Comparison of ENCODE assay signal across 13 cellular contexts in genomic region chr20:31815408-31816188, GRCh38. TPM values are rescaled to one million over a fixed set of nuclear protein-coding genes. Genes with fewer than 3 reads are reported as not detected.
DNase-seq lines count a peak whose midpoint lies in the region; ATAC-seq and TF ChIP-seq lines count a peak whose summit lies in the region.
"Had no signal": no experiment of that assay in that cellular context is flagged by ENCODE, and none has a peak within 500 bp of the region (broad histone marks: within the 10 kb centered on the region; RNA-seq: fewer than 3 reads in every experiment).

No MANE protein-coding gene starts in this region.

- no peak overlapping the region for H3K14ac ChIP-seq in neuronal stem cell (ENCODE audit: low read length)

- H3K9ac ChIP-seq in endodermal cell (ENCODE audit: extremely low read depth, low read length, poor library complexity, severe bottlenecking) (no peak overlapping the region), neuronal stem cell (ENCODE audit: low read depth, low read length, poor library complexity) (no peak overlapping the region)

- H3K23ac ChIP-seq in neuronal stem cell (ENCODE audit: low read depth, low read length, poor library complexity) = no peak overlapping the region

- no peaks in the 10 kb centered on the region for H3K36me3 ChIP-seq in endodermal cell (ENCODE audit: control insufficient read depth, insufficient read depth, low read length)
- H3K36me3 ChIP-seq in neuronal stem cell (replicated peaks in 1 of 2; ENCODE audit: control insufficient read depth in 2 of 2, insufficient read depth in 2 of 2, low read length in 2 of 2) = no peaks in the 10 kb centered on the region

- no peak overlapping the region for H4K8ac ChIP-seq in neuronal stem cell (ENCODE audit: low read depth, low read length)

- H3K9me3 Mint-ChIP-seq in endodermal cell = no peaks in the 10 kb centered on the region

- H3K27me3 ChIP-seq in endodermal cell (ENCODE audit: control insufficient read depth, insufficient read depth, low read length, poor library complexity, severe bottlenecking) (no peaks in the 10 kb centered on the region), neuronal stem cell (ENCODE audit: control insufficient read depth in 3 of 3, insufficient read depth in 3 of 3, low read depth in 1 of 3, low read length in 3 of 3) (no peaks in the 10 kb centered on the region)

- no peaks in the 10 kb centered on the region for H3K79me1 ChIP-seq in neuronal stem cell (ENCODE audit: low read depth, low read length)

- H3K18ac ChIP-seq in neuronal stem cell (ENCODE audit: low read length) = no peak overlapping the region

- no peak overlapping the region for H2BK12ac ChIP-seq in neuronal stem cell (ENCODE audit: low read length)

- ATAC-seq in HG03045 (IDR thresholded peaks at IDR 0.05; ENCODE audit: unreplicated experiment) (no peak), GM21381 (IDR thresholded peaks at IDR 0.05; ENCODE audit: unreplicated experiment) (no peak)

- H3K4ac ChIP-seq in neuronal stem cell (ENCODE audit: low read length) = no peak overlapping the region

- no peak overlapping the region for H3K4me3 ChIP-seq in LNCaP clone FGC (ENCODE audit: low read depth, low read length)
- H3K4me3 ChIP-seq in endodermal cell (ENCODE audit: low read length) = no peak overlapping the region
- H3K4me3 ChIP-seq in neuronal stem cell (ENCODE audit: low read length in 2 of 2) = no peak overlapping the region

- H2BK15ac ChIP-seq in neuronal stem cell (ENCODE audit: low read length) = no peak overlapping the region

- peak overlapping the region; percentile 4 for H4K91ac ChIP-seq in neuronal stem cell (ENCODE audit: low read depth, low read length, poor library complexity)

- H3K4me3 Mint-ChIP-seq in endodermal cell = no peak overlapping the region

- peak overlapping the region; percentile 17 for H2AFZ ChIP-seq in neuronal stem cell (ENCODE audit: low read length)

- TF ChIP-seq CTCF in LNCaP clone FGC (IDR thresholded peaks at IDR 0.05; ENCODE audit: control insufficient read depth, extremely low read depth, insufficient read depth) (no peak), endodermal cell (conservative IDR thresholded peaks at IDR 0.05) (no peak)

- H3K36me3 Mint-ChIP-seq in endodermal cell (ENCODE audit: low read depth) = no peaks in the 10 kb centered on the region

- peaks cover 10% of the 10 kb centered on the region for H3K4me1 Mint-ChIP-seq in endodermal cell

- H3K9me3 ChIP-seq in endodermal cell (ENCODE audit: control insufficient read depth, low read length) (no peaks in the 10 kb centered on the region), neuronal stem cell (replicated peaks in 1 of 2; ENCODE audit: control insufficient read depth in 2 of 2, insufficient read depth in 1 of 2, low read depth in 1 of 2, low read length in 2 of 2) (no peaks in the 10 kb centered on the region)

- WGBS in endodermal cell (ENCODE audit: insufficient coverage in 1 of 2, insufficient read length in 1 of 2), 2 experiments = 76 to 77% methylated on average over 8 to 9 of the region's 9 CpGs
- no CpG with 5 or more reads among the region's 9 CpGs for WGBS in neuronal stem cell (ENCODE audit: extremely low coverage in 2 of 2, insufficient read length in 2 of 2, insufficient replicate concordance in 1 of 2), 2 donors

- no peak overlapping the region for H2BK5ac ChIP-seq in neuronal stem cell (ENCODE audit: low read length)

- H3K27me3 Mint-ChIP-seq in endodermal cell (ENCODE audit: insufficient read depth) = no peaks in the 10 kb centered on the region

- H3K4me1 ChIP-seq in endodermal cell (ENCODE audit: control insufficient read depth, insufficient read depth, low read length) (peaks cover 11% of the 10 kb centered on the region), neuronal stem cell (ENCODE audit: control insufficient read depth in 2 of 2, insufficient read depth in 1 of 2, low read depth in 1 of 2, low read length in 2 of 2) (peaks cover 0 to 5% of the 10 kb centered on the region in 2 donors)

- H3K27ac Mint-ChIP-seq in endodermal cell = peak overlapping the region; percentile 41

- peak overlapping the region; percentile 15 for H2AK5ac ChIP-seq in neuronal stem cell (ENCODE audit: low read depth, low read length)

- no peak overlapping the region for H3K27ac ChIP-seq in endodermal cell (ENCODE audit: low read depth, low read length)
- no peak overlapping the region for H3K27ac ChIP-seq in neuronal stem cell (replicated peaks; ENCODE audit: low read length)
- H3K27ac ChIP-seq: HL-60 had no signal

- no peak overlapping the region for H3K4me2 ChIP-seq in neuronal stem cell (ENCODE audit: insufficient read depth, low read length, poor library complexity, severe bottlenecking)

- DNase-seq in NCI-H1105 treated with DMSO at 0.1 percent for 48 hours (lab: John Stamatoyannopoulos, UW) (peak; percentile 22), NCI-H1105 (lab: John Stamatoyannopoulos, UW) (no peak), LNCaP clone FGC (ENCODE audit: low read depth) (peak; percentile 17), endodermal cell (peak; percentile 66), neuronal stem cell (ENCODE audit: low spot score) (no peak)
- DNase-seq in stimulated activated CD4-positive, alpha-beta T cell treated with anti-CD3 and anti-CD28 coated beads, Interleukin-4, amount 100 ng/mL, for 4 hours = no peak
- DNase-seq: activated CD8-positive, alpha-beta memory T cell treated with anti-CD3 and anti-CD28 coated beads, Interleukin-2, amount 50 U/mL, for 4 hours; NCI-H510A treated with DMSO at 0.1 percent for 48 hours had no signal

- no peak overlapping the region for H2BK120ac ChIP-seq in neuronal stem cell (ENCODE audit: low read depth, low read length)

RNA-seq across cellular contexts. Expression of gene MYLK2, which starts 3.6 kb away (rescaled TPM):
- total RNA-seq in endodermal cell = under 1 TPM; 0.20 to 0.29 TPM
- polyA plus RNA-seq in endodermal cell (2013, experiment 1 of 2) = 0.39 TPM
- 0.37 TPM for polyA plus RNA-seq in endodermal cell (2013, experiment 2 of 2)
- polyA plus RNA-seq in neuronal stem cell (2013, experiment 1 of 2) = 0.54 TPM
- polyA plus RNA-seq in neuronal stem cell (2013, experiment 2 of 2) = 0.48 TPM
- polyA plus RNA-seq: fibroblast of lung had no signal

RNA-seq across cellular contexts. Expression of gene FOXS1, which starts 29.8 kb away (rescaled TPM):
- not detected for total RNA-seq in endodermal cell
- polyA plus RNA-seq in endodermal cell (2013, experiment 1 of 2) = 2.3 TPM
- 3.3 TPM for polyA plus RNA-seq in endodermal cell (2013, experiment 2 of 2)
- 1.1 TPM for polyA plus RNA-seq in neuronal stem cell (2013, experiment 1 of 2)
- 0.84 TPM for polyA plus RNA-seq in neuronal stem cell (2013, experiment 2 of 2)
- total RNA-seq: T-helper 2 cell treated with Interferon-gamma antibody and Interleukin-4, amounts not matched to agents 100 ng/mL and 5 ng/mL, for 36 hours had no signal
- polyA plus RNA-seq: fibroblast of lung had no signal

RNA-seq across cellular contexts. Expression of gene DUSP15, which starts 54.7 kb away (rescaled TPM):
- total RNA-seq in endodermal cell = 1 to 10 TPM; 3.8 to 7.2 TPM
- polyA plus RNA-seq in endodermal cell (2013, experiment 1 of 2) = 7.3 TPM
- polyA plus RNA-seq in endodermal cell (2013, experiment 2 of 2) = 7.6 TPM
- 2.1 TPM for polyA plus RNA-seq in neuronal stem cell (2013, experiment 1 of 2)
- 2.1 TPM for polyA plus RNA-seq in neuronal stem cell (2013, experiment 2 of 2)
- total RNA-seq: fibroblast of lung; T-helper 2 cell treated with Interferon-gamma antibody and Interleukin-4, amounts not matched to agents 100 ng/mL and 5 ng/mL, for 36 hours had no signal

RNA-seq across cellular contexts. Expression of gene TTLL9, which starts 54.8 kb away (rescaled TPM):
- under 1 TPM; 0.29 to 0.51 TPM for total RNA-seq in endodermal cell
- 1.00 TPM for polyA plus RNA-seq in endodermal cell (2013, experiment 1 of 2)
- polyA plus RNA-seq in endodermal cell (2013, experiment 2 of 2) = 1.2 TPM
- polyA plus RNA-seq in neuronal stem cell (2013, experiment 1 of 2) = 0.38 TPM
- 0.48 TPM for polyA plus RNA-seq in neuronal stem cell (2013, experiment 2 of 2)
- total RNA-seq: fibroblast of lung; T-helper 2 cell treated with Interferon-gamma antibody and Interleukin-4, amounts not matched to agents 100 ng/mL and 5 ng/mL, for 36 hours had no signal

Comparison
In these comparisons a context has a peak if more than half of its experiments do, and no peak if none do; other contexts are left out.
1. DNase-seq: peak in NCI-H1105 treated with DMSO at 0.1 percent for 48 hours (single experiment), LNCaP clone FGC (single experiment) and endodermal cell (single experiment); none in NCI-H1105 (single experiment), neuronal stem cell (single experiment) and stimulated activated CD4-positive, alpha-beta T cell treated with anti-CD3 and anti-CD28 coated beads, Interleukin-4, amount 100 ng/mL, for 4 hours (0 of 2).